In the genomic region with DNA sequence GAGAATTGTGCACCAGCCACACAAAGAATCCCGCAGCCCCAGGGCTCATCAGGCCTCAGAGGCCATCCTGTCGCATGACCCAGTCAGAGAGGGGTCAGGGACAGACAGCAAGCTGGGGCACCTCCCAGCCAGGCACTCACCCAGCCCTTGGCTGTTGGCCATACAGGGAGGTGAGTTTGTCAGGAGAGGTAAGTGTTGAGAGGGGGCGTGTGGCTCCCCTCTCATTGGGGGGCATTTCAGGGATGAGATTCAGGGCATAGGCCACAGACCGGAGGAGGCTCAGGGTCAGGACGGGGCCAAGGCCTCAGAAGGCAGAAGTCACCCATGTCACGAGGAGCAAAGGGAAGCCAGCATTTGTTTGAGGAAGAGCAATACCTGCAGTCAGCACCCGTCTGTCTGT, we compare ENCODE assay signal across 2 cellular contexts.
TF ChIP-seq lines count a peak whose summit lies in the region.

No MANE protein-coding gene starts in this region.

TF ChIP-seq in WTC11, 78 proteins besides CTCF, POLR2A, EP300 and RAD21:
- TF ChIP-seq CREM (CRISPR knock-in tag; IDR thresholded peaks at IDR 0.05) (no peak), CBFB (CRISPR knock-in tag; IDR thresholded peaks at IDR 0.05; ENCODE audit: low read depth) (no peak), NFE2L1 (CRISPR knock-in tag; IDR thresholded peaks at IDR 0.05) (no peak), FOXK1 (CRISPR knock-in tag; IDR thresholded peaks at IDR 0.05) (no peak), JUN (CRISPR knock-in tag; IDR thresholded peaks at IDR 0.05) (no peak)
- TF ChIP-seq, protein P1, sequence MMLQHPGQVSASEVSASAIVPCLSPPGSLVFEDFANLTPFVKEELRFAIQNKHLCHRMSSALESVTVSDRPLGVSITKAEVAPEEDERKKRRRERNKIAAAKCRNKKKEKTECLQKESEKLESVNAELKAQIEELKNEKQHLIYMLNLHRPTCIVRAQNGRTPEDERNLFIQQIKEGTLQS (CRISPR knock-in tag; conservative IDR thresholded peaks at IDR 0.05), result no peak

TF ChIP-seq in HepG2, 621 proteins besides CTCF, POLR2A, EP300 and RAD21:
- TF ChIP-seq FOXC1 (CRISPR knock-in tag; IDR thresholded peaks at IDR 0.05; ENCODE audit: borderline replicate concordance), result no peak
- TF ChIP-seq HNF4A (CRISPR knock-in tag; IDR thresholded peaks at IDR 0.05), result peak; percentile 35; the same call in 1 of the 2 replicates
- TF ChIP-seq ZNF563 (CRISPR knock-in tag; IDR thresholded peaks at IDR 0.05), result no peak
- TF ChIP-seq NR2F1 (CRISPR knock-in tag; IDR thresholded peaks at IDR 0.05), result peak in 1 of 2 experiments; percentile 20; a peak in 1 of 4 replicates
- TF ChIP-seq ZNF777 (CRISPR knock-in tag; IDR thresholded peaks at IDR 0.05), result no peak
- TF ChIP-seq, protein P2, sequence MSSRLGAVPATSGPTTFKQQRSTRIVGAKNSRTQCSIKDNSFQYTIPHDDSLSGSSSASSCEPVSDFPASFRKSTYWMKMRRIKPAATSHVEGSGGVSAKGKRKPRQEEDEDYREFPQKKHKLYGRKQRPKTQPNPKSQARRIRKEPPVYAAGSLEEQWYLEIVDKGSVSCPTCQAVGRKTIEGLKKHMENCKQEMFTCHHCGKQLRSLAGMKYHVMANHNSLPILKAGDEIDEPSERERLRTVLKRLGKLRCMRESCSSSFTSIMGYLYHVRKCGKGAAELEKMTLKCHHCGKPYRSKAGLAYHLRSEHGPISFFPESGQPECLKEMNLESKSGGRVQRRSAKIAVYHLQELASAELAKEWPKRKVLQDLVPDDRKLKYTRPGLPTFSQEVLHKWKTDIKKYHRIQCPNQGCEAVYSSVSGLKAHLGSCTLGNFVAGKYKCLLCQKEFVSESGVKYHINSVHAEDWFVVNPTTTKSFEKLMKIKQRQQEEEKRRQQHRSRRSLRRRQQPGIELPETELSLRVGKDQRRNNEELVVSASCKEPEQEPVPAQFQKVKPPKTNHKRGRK (CRISPR knock-in tag; IDR thresholded peaks at IDR 0.05), result no peak
- TF ChIP-seq ZNF138 (CRISPR knock-in tag; IDR thresholded peaks at IDR 0.05; ENCODE audit: low read depth), result no peak
- TF ChIP-seq, protein P3, sequence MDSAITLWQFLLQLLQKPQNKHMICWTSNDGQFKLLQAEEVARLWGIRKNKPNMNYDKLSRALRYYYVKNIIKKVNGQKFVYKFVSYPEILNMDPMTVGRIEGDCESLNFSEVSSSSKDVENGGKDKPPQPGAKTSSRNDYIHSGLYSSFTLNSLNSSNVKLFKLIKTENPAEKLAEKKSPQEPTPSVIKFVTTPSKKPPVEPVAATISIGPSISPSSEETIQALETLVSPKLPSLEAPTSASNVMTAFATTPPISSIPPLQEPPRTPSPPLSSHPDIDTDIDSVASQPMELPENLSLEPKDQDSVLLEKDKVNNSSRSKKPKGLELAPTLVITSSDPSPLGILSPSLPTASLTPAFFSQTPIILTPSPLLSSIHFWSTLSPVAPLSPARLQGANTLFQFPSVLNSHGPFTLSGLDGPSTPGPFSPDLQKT (CRISPR knock-in tag; IDR thresholded peaks at IDR 0.05; ENCODE audit: borderline replicate concordance), result no peak
- TF ChIP-seq AKAP8 (CRISPR knock-in tag; IDR thresholded peaks at IDR 0.05), result no peak
- TF ChIP-seq ZNF317 (CRISPR knock-in tag; IDR thresholded peaks at IDR 0.05), result no peak
- no peak for TF ChIP-seq ZNF549 (CRISPR knock-in tag; IDR thresholded peaks at IDR 0.05)
- TF ChIP-seq, protein P4, sequence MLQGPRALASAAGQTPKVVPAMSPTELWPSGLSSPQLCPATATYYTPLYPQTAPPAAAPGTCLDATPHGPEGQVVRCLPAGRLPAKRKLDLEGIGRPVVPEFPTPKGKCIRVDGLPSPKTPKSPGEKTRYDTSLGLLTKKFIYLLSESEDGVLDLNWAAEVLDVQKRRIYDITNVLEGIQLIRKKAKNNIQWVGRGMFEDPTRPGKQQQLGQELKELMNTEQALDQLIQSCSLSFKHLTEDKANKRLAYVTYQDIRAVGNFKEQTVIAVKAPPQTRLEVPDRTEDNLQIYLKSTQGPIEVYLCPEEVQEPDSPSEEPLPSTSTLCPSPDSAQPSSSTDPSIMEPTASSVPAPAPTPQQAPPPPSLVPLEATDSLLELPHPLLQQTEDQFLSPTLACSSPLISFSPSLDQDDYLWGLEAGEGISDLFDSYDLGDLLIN (CRISPR knock-in tag; IDR thresholded peaks at IDR 0.05; ENCODE audit: borderline replicate concordance), result no peak
- TF ChIP-seq, protein P5, sequence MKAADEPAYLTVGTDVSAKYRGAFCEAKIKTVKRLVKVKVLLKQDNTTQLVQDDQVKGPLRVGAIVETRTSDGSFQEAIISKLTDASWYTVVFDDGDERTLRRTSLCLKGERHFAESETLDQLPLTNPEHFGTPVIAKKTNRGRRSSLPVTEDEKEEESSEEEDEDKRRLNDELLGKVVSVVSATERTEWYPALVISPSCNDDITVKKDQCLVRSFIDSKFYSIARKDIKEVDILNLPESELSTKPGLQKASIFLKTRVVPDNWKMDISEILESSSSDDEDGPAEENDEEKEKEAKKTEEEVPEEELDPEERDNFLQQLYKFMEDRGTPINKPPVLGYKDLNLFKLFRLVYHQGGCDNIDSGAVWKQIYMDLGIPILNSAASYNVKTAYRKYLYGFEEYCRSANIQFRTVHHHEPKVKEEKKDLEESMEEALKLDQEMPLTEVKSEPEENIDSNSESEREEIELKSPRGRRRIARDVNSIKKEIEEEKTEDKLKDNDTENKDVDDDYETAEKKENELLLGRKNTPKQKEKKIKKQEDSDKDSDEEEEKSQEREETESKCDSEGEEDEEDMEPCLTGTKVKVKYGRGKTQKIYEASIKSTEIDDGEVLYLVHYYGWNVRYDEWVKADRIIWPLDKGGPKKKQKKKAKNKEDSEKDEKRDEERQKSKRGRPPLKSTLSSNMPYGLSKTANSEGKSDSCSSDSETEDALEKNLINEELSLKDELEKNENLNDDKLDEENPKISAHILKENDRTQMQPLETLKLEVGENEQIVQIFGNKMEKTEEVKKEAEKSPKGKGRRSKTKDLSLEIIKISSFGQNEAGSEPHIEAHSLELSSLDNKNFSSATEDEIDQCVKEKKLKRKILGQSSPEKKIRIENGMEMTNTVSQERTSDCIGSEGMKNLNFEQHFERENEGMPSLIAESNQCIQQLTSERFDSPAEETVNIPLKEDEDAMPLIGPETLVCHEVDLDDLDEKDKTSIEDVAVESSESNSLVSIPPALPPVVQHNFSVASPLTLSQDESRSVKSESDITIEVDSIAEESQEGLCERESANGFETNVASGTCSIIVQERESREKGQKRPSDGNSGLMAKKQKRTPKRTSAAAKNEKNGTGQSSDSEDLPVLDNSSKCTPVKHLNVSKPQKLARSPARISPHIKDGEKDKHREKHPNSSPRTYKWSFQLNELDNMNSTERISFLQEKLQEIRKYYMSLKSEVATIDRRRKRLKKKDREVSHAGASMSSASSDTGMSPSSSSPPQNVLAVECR (CRISPR knock-in tag; IDR thresholded peaks at IDR 0.05; ENCODE audit: borderline replicate concordance), result no peak
- TF ChIP-seq, protein P6, sequence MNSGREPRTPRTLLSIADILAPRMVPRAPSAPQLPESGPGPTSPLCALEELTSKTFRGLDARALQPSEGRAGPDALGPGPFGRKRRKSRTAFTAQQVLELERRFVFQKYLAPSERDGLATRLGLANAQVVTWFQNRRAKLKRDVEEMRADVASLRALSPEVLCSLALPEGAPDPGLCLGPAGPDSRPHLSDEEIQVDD (CRISPR knock-in tag; IDR thresholded peaks at IDR 0.05; ENCODE audit: borderline replicate concordance), result no peak
- TF ChIP-seq ZFP90 (CRISPR knock-in tag; IDR thresholded peaks at IDR 0.05; ENCODE audit: borderline replicate concordance), result no peak
- TF ChIP-seq ZFY (CRISPR knock-in tag; IDR thresholded peaks at IDR 0.05), result no peak
- TF ChIP-seq, protein P7, sequence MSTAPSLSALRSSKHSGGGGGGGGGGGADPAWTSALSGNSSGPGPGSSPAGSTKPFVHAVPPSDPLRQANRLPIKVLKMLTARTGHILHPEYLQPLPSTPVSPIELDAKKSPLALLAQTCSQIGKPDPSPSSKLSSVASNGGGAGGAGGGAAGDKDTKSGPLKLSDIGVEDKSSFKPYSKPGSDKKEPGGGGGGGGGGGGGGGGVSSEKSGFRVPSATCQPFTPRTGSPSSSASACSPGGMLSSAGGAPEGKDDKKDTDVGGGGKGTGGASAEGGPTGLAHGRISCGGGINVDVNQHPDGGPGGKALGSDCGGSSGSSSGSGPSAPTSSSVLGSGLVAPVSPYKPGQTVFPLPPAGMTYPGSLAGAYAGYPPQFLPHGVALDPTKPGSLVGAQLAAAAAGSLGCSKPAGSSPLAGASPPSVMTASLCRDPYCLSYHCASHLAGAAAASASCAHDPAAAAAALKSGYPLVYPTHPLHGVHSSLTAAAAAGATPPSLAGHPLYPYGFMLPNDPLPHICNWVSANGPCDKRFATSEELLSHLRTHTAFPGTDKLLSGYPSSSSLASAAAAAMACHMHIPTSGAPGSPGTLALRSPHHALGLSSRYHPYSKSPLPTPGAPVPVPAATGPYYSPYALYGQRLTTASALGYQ (CRISPR knock-in tag; IDR thresholded peaks at IDR 0.05), result no peak
- peak; percentile 60 for TF ChIP-seq RARA (CRISPR knock-in tag; IDR thresholded peaks at IDR 0.05)
- no peak for TF ChIP-seq ZBTB7B (CRISPR knock-in tag; IDR thresholded peaks at IDR 0.05)
- TF ChIP-seq ZNF557 (CRISPR knock-in tag; IDR thresholded peaks at IDR 0.05), result no peak
- TF ChIP-seq, protein P8, sequence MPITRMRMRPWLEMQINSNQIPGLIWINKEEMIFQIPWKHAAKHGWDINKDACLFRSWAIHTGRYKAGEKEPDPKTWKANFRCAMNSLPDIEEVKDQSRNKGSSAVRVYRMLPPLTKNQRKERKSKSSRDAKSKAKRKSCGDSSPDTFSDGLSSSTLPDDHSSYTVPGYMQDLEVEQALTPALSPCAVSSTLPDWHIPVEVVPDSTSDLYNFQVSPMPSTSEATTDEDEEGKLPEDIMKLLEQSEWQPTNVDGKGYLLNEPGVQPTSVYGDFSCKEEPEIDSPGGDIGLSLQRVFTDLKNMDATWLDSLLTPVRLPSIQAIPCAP (CRISPR knock-in tag; IDR thresholded peaks at IDR 0.05; ENCODE audit: low read depth), result no peak
- TF ChIP-seq, protein P9, sequence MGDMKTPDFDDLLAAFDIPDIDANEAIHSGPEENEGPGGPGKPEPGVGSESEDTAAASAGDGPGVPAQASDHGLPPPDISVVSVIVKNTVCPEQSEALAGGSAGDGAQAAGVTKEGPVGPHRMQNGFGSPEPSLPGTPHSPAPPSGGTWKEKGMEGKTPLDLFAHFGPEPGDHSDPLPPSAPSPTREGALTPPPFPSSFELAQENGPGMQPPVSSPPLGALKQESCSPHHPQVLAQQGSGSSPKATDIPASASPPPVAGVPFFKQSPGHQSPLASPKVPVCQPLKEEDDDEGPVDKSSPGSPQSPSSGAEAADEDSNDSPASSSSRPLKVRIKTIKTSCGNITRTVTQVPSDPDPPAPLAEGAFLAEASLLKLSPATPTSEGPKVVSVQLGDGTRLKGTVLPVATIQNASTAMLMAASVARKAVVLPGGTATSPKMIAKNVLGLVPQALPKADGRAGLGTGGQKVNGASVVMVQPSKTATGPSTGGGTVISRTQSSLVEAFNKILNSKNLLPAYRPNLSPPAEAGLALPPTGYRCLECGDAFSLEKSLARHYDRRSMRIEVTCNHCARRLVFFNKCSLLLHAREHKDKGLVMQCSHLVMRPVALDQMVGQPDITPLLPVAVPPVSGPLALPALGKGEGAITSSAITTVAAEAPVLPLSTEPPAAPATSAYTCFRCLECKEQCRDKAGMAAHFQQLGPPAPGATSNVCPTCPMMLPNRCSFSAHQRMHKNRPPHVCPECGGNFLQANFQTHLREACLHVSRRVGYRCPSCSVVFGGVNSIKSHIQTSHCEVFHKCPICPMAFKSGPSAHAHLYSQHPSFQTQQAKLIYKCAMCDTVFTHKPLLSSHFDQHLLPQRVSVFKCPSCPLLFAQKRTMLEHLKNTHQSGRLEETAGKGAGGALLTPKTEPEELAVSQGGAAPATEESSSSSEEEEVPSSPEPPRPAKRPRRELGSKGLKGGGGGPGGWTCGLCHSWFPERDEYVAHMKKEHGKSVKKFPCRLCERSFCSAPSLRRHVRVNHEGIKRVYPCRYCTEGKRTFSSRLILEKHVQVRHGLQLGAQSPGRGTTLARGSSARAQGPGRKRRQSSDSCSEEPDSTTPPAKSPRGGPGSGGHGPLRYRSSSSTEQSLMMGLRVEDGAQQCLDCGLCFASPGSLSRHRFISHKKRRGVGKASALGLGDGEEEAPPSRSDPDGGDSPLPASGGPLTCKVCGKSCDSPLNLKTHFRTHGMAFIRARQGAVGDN (CRISPR knock-in tag; IDR thresholded peaks at IDR 0.05), result peak; percentile 34; the same call in 1 of the 2 replicates
- TF ChIP-seq NR2F6 (IDR thresholded peaks at IDR 0.05), result 0 out of 2 replicates have a peak, but pooled peaks have one; percentile 34
- no peak for TF ChIP-seq NR2F6 (CRISPR knock-in tag; IDR thresholded peaks at IDR 0.05)
- TF ChIP-seq ZNF30 (CRISPR knock-in tag; IDR thresholded peaks at IDR 0.05), result no peak
- no peak for TF ChIP-seq AGO1 (IDR thresholded peaks at IDR 0.05; ENCODE audit: low read depth, low read length, poor library complexity, severe bottlenecking)
- no peak for TF ChIP-seq ZBTB3 (CRISPR knock-in tag; IDR thresholded peaks at IDR 0.05; ENCODE audit: borderline replicate concordance, low read depth)
- TF ChIP-seq ZNF660 (CRISPR knock-in tag; IDR thresholded peaks at IDR 0.05; ENCODE audit: borderline replicate concordance, low read depth), result no peak
